Comparison of ENCODE assay signal across 8 cellular contexts in the genomic region with DNA sequence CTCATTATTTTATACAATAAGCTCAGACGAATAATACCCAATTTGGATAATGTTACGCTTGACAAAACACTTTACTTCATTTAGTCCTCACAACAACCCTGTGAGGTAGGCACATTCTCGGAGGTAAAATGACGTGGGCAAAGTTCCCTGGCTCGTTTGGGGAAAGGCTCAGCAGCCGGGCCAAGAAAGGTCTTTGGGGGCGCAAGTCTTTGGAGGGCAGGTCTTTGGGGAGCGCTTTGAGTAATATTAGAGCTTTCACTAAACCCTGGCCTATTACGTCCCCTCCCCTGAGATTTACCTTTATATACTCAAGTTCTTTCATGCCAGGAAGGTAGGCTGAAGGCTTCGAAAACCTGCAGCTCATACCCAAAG. TPM values are rescaled to one million over a fixed set of nuclear protein-coding genes. Genes with fewer than 3 reads are reported as not detected.
DNase-seq lines count a peak whose midpoint lies in the region; ATAC-seq and TF ChIP-seq lines count a peak whose summit lies in the region.

No MANE protein-coding gene starts in this region.

- H3K4me1 Mint-ChIP-seq in stimulated activated naive CD8-positive, alpha-beta T cell treated with anti-CD3 and anti-CD28 coated beads, Interleukin-15, Interleukin-2, amounts not matched to agents 100 ng/mL and 50 ng/mL, for 24 hours (ENCODE audit: low read depth) = peaks cover 54% of the 10 kb centered on the region

- peaks cover 3% of the 10 kb centered on the region for H3K27me3 Mint-ChIP-seq in stimulated activated naive CD8-positive, alpha-beta T cell treated with anti-CD3 and anti-CD28 coated beads, Interleukin-15, Interleukin-2, amounts not matched to agents 100 ng/mL and 50 ng/mL, for 24 hours

- TF ChIP-seq CTCF in WI38 (IDR thresholded peaks at IDR 0.05; ENCODE audit: low read depth, low read length) = no peak

- no peaks in the 10 kb centered on the region for H3K9me3 Mint-ChIP-seq in stimulated activated naive CD8-positive, alpha-beta T cell treated with anti-CD3 and anti-CD28 coated beads, Interleukin-15, Interleukin-2, amounts not matched to agents 100 ng/mL and 50 ng/mL, for 24 hours

- intact Hi-C loops in sciatic nerve (cut with DNase I) = no loop called here

- peak overlapping the region; percentile 91 for H3K4me3 Mint-ChIP-seq in stimulated activated naive CD8-positive, alpha-beta T cell treated with anti-CD3 and anti-CD28 coated beads, Interleukin-15, Interleukin-2, amounts not matched to agents 100 ng/mL and 50 ng/mL, for 24 hours

- DNase-seq in stimulated activated naive CD8-positive, alpha-beta T cell treated with anti-CD3 and anti-CD28 coated beads, Interleukin-15, Interleukin-2, amounts not matched to agents 100 U/mL and 50 U/mL, for 24 hours = no peak
- DNase-seq in glomerular visceral epithelial cell (ENCODE audit: extremely low spot score) (peak; percentile 48), sciatic nerve (ENCODE audit: low spot score) (no peak), iPS-NIHi11 (ENCODE audit: low spot score) (no peak), SHP77 (lab: John Stamatoyannopoulos, UW) (no peak)

- peak overlapping the region; percentile 73 for H3K4me3 ChIP-seq in WI38 (ENCODE audit: low read depth, low read length)

- ATAC-seq in stimulated activated naive CD8-positive, alpha-beta T cell treated with anti-CD3 and anti-CD28 coated beads, Interleukin-15, Interleukin-2, amounts not matched to agents 100 U/mL and 50 U/mL, for 24 hours = no peak
- peak; percentile 20 for ATAC-seq in sciatic nerve
- ATAC-seq in HG02642 (IDR thresholded peaks at IDR 0.05; ENCODE audit: poor library complexity, unreplicated experiment) = no peak

- peaks cover 18% of the 10 kb centered on the region for H3K36me3 Mint-ChIP-seq in stimulated activated naive CD8-positive, alpha-beta T cell treated with anti-CD3 and anti-CD28 coated beads, Interleukin-15, Interleukin-2, amounts not matched to agents 100 ng/mL and 50 ng/mL, for 24 hours (ENCODE audit: low read depth)

- H3K27ac Mint-ChIP-seq in stimulated activated naive CD8-positive, alpha-beta T cell treated with anti-CD3 and anti-CD28 coated beads, Interleukin-15, Interleukin-2, amounts not matched to agents 100 ng/mL and 50 ng/mL, for 24 hours = peak overlapping the region; percentile 100

RNA-seq across cellular contexts. Expression of gene RBKS, which starts 0.4 kb away (rescaled TPM):
- 4.8 TPM for total RNA-seq in sciatic nerve

RNA-seq across cellular contexts. Expression of gene BABAM2, which starts 0.8 kb away (rescaled TPM):
- total RNA-seq in sciatic nerve = 38.2 TPM
